ENCODE assay signal across 8 cellular contexts in genomic region chr12:125533434-125534029, GRCh38.
DNase-seq lines count a peak whose midpoint lies in the region; ATAC-seq and TF ChIP-seq lines count a peak whose summit lies in the region.

No MANE protein-coding gene starts in this region.

- peaks cover 5% of the 10 kb centered on the region for H3K27me3 ChIP-seq in hepatocyte

- H3K9me3 ChIP-seq in hepatocyte (ENCODE audit: low read depth): no peaks in the 10 kb centered on the region

- H3K79me2 ChIP-seq in hepatocyte: no peaks in the 10 kb centered on the region

- no peaks in the 10 kb centered on the region for H3K4me1 ChIP-seq in hepatocyte (ENCODE audit: insufficient read depth)

- H3K4me2 ChIP-seq in hepatocyte: peak overlapping the region; percentile 65

- H3K36me3 ChIP-seq in hepatocyte (replicated peaks; ENCODE audit: insufficient read depth, low read depth): no peaks in the 10 kb centered on the region

- H3K9me2 ChIP-seq in hepatocyte (replicated peaks; ENCODE audit: insufficient read depth): no peaks in the 10 kb centered on the region

- no peaks in the 10 kb centered on the region for H4K20me1 ChIP-seq in hepatocyte (ENCODE audit: insufficient read depth, poor library complexity, severe bottlenecking)

- ATAC-seq in GM19023 (IDR thresholded peaks at IDR 0.05; ENCODE audit: unreplicated experiment): peak; percentile 59
- ATAC-seq in HG03045 (IDR thresholded peaks at IDR 0.05; ENCODE audit: unreplicated experiment): no peak
- ATAC-seq in GM18870 (IDR thresholded peaks at IDR 0.05; ENCODE audit: unreplicated experiment): no peak

- no peak overlapping the region for H3K4me3 ChIP-seq in hepatocyte

- 7% methylated on average over 29 of the region's 29 CpGs for WGBS in hepatocyte (ENCODE audit: low lambda C conversion rate, missing lambda C conversion rate)

- peak; percentile 82 for TF ChIP-seq CTCF in hepatocyte (IDR thresholded peaks at IDR 0.05; ENCODE audit: poor library complexity)

- DNase-seq in C1 segment of cervical spinal cord (lab: John Stamatoyannopoulos, UW) (peak in 12 of 14 donors; percentile 11 to 66 (median 19)), HuH-7.5 (ENCODE audit: low spot score) (peak; percentile 32), hepatocyte (ENCODE audit: low spot score) (peak; percentile 76)
- peak; percentile 28 to 29 for DNase-seq in activated CD4-positive, alpha-beta T cell treated with anti-CD3 and anti-CD28 coated beads, Interleukin-2, amount 50 U/mL, for 48 hours
- peak; percentile 1 for DNase-seq in stimulated activated CD8-positive, alpha-beta memory T cell treated with anti-CD3 and anti-CD28 coated beads, Interleukin-7, amount 100 ng/mL, for 24 hours (ENCODE audit: low read depth)

- H2AFZ ChIP-seq in hepatocyte: no peak overlapping the region

- no peak overlapping the region for H3K27ac ChIP-seq in hepatocyte

Comparison
In these comparisons a context has a peak if more than half of its experiments do, and no peak if none do; other contexts are left out.
1. DNase-seq: peak in every context shown above with its lines; median percentile 76 in hepatocyte; 32 in HuH-7.5; 28 in activated CD4-positive, alpha-beta T cell treated with anti-CD3 and anti-CD28 coated beads, Interleukin-2, amount 50 U/mL, for 48 hours; 19 in C1 segment of cervical spinal cord; 1 in stimulated activated CD8-positive, alpha-beta memory T cell treated with anti-CD3 and anti-CD28 coated beads, Interleukin-7, amount 100 ng/mL, for 24 hours.